In the genomic region with DNA sequence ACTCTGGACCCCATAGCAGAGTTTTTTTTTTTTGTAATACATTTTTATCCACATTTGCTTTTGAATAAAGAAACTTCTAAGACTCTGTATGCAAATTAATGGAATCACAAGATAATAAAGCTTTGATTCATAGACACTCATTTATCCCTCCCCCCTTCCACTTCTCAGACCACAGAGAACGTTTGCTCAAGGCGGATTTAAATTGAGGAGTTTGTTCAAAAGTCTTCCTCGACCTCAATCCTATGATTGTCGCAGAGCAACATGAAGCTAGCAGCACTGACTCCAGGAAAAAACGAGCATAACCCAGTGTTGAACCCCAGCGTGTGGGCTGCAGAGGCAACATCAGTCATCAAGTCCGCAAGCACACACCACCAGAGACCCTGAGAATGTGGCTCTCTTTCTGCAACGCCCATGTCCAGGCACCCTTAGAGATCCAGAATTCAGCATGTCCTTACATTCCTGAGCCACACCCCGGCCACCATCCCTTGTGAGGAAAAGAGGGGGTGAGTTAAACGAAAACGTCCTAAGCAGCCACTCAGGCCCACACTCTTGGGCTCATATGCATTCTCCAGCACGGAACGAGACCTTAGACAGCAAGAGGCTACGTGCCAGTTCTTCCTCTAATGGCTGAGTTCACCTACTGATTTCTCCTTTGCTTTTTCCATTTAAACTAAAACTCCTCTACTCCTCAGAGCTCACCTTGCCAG, we compare ENCODE assay signal across 29 cellular contexts.
DNase-seq lines count a peak whose midpoint lies in the region; ATAC-seq and TF ChIP-seq lines count a peak whose summit lies in the region.
"Had no signal": no experiment of that assay in that cellular context is flagged by ENCODE, and none has a peak within 500 bp of the region (broad histone marks: within the 10 kb centered on the region; RNA-seq: fewer than 3 reads in every experiment).

No MANE protein-coding gene starts in this region.

- intact Hi-C loops in activated CD4-positive, alpha-beta T cell treated with anti-CD3 and anti-CD28 coated beads, Interleukin-2, amount 10 ng/mL, durations not matched to agents 24 days and 14 days (cut with micrococcal nuclease), result no loop called here

- ATAC-seq in lung (ENCODE audit: insufficient read depth, low FRiP score), result no peak
- ATAC-seq: activated CD4-positive, CD25-positive, alpha-beta regulatory T cell treated with anti-CD3 and anti-CD28 coated beads, Interleukin-2, amount 50 U/mL, for 24 hours; GM23338; lower lobe of right lung; mucosa of descending colon; psoas muscle; stimulated activated naive CD8-positive, alpha-beta T cell treated with anti-CD3 and anti-CD28 coated beads, Interleukin-15, Interleukin-2, amounts not matched to agents 100 U/mL and 50 U/mL, for 24 hours had no signal

- in situ Hi-C loops in brain microvascular endothelial cell (cut with HindIII; ENCODE audit: low pct_ligation_motif_present, low sequenced_read_pairs), result no loop called here

- no peaks in the 10 kb centered on the region for H3K27me3 Mint-ChIP-seq in activated CD4-positive, alpha-beta T cell treated with anti-CD3 and anti-CD28 coated beads, Interleukin-2, amount 10 ng/mL, durations not matched to agents 24 days and 14 days
- H3K27me3 Mint-ChIP-seq: activated CD4-positive, alpha-beta memory T cell treated with anti-CD3 and anti-CD28 coated beads, Interleukin-2, amount 10 ng/mL, durations not matched to agents 7 days and 5 days; CD4-positive, CD25-positive, alpha-beta regulatory T cell; IgD-negative memory B cell had no signal

- no peak for TF ChIP-seq CTCF in brain microvascular endothelial cell (IDR thresholded peaks at IDR 0.05; ENCODE audit: low read depth, low read length, missing control alignments)
- no peak for TF ChIP-seq CTCF in lung (IDR thresholded peaks at IDR 0.05; ENCODE audit: control extremely low read depth, extremely low read depth)

- no peak for DNase-seq in activated CD4-positive, alpha-beta T cell treated with anti-CD3 and anti-CD28 coated beads, Interleukin-2, amount 10 ng/mL, durations not matched to agents 24 days and 14 days
- DNase-seq in activated CD4-positive, alpha-beta T cell treated with anti-CD3 and anti-CD28 coated beads for 48 hours, result no peak
- DNase-seq in brain microvascular endothelial cell (no peak), lung (ENCODE audit: low spot score) (peak; percentile 54), NCI-H748 treated with DMSO at 0.1 percent for 48 hours (lab: John Stamatoyannopoulos, UW) (no peak), NCI-H526 (lab: John Stamatoyannopoulos, UW) (no peak)
- DNase-seq in stimulated activated CD8-positive, alpha-beta memory T cell treated with anti-CD3 and anti-CD28 coated beads, Interleukin-4, amount 100 ng/mL, for 48 hours, result no peak
- DNase-seq: activated CD4-positive, alpha-beta memory T cell treated with anti-CD3 and anti-CD28 coated beads, Interleukin-2, amount 10 ng/mL, durations not matched to agents 7 days and 5 days; activated gamma-delta T cell treated with Interleukin-2 at 50 U/mL for 16 hours; adrenal gland; CD4-positive, CD25-positive, alpha-beta regulatory T cell; effector CD8-positive, alpha-beta T cell; EL; HFFc6; lower lobe of right lung; NCI-H1092 treated with DMSO at 0.1 percent for 48 hours; NCI-H187; NCI-H2227 treated with DMSO at 0.1 percent for 48 hours; NCI-H774; psoas muscle; RPMI8226; stimulated activated naive CD8-positive, alpha-beta T cell treated with anti-CD3 and anti-CD28 coated beads, Interleukin-15, Interleukin-2, amounts not matched to agents 100 U/mL and 50 U/mL, for 24 hours had no signal

- H3K9me3 Mint-ChIP-seq in activated CD4-positive, alpha-beta T cell treated with anti-CD3 and anti-CD28 coated beads, Interleukin-2, amount 10 ng/mL, durations not matched to agents 24 days and 14 days, result peaks cover 13% of the 10 kb centered on the region
- H3K9me3 Mint-ChIP-seq: activated CD4-positive, alpha-beta memory T cell treated with anti-CD3 and anti-CD28 coated beads, Interleukin-2, amount 10 ng/mL, durations not matched to agents 7 days and 5 days; CD4-positive, CD25-positive, alpha-beta regulatory T cell; HFFc6; IgD-negative memory B cell had no signal

- H3K27ac ChIP-seq in brain microvascular endothelial cell, result no peak overlapping the region
- H3K27ac ChIP-seq in lung (ENCODE audit: low read depth in 1 of 2, low read length in 1 of 2), result peak overlapping the region in 1 of 2 donors; percentile 23
- peak overlapping the region; percentile 85 for H3K27ac ChIP-seq in temporal lobe (ENCODE audit: low read depth, low read length)
- H3K27ac ChIP-seq: 22Rv1, adrenal gland, lower lobe of right lung had no signal

- H3K4me3 ChIP-seq in brain microvascular endothelial cell (ENCODE audit: low read depth, low read length) (peak overlapping the region; percentile 24), lung (no peak overlapping the region)
- H3K4me3 ChIP-seq: adrenal gland, GM23338, lower lobe of right lung, mucosa of descending colon, psoas muscle had no signal

- peak overlapping the region; percentile 75 for H3K27ac Mint-ChIP-seq in activated CD4-positive, alpha-beta T cell treated with anti-CD3 and anti-CD28 coated beads, Interleukin-2, amount 10 ng/mL, durations not matched to agents 24 days and 14 days
- H3K27ac Mint-ChIP-seq: activated CD4-positive, alpha-beta memory T cell treated with anti-CD3 and anti-CD28 coated beads, Interleukin-2, amount 10 ng/mL, durations not matched to agents 7 days and 5 days; GM23338; HFFc6 had no signal

- 73 to 84% methylated on average over 14 of the region's 14 CpGs for WGBS in lung, 2 donors

- H3K36me3 ChIP-seq in brain microvascular endothelial cell (replicated peaks) (peaks cover 2% of the 10 kb centered on the region), lung (ENCODE audit: control insufficient read depth in 2 of 2, insufficient read depth in 2 of 2, low read length in 2 of 2) (peaks cover 0 to 15% of the 10 kb centered on the region in 2 donors)
- H3K36me3 ChIP-seq: adrenal gland had no signal

- H3K36me3 Mint-ChIP-seq in activated CD4-positive, alpha-beta T cell treated with anti-CD3 and anti-CD28 coated beads, Interleukin-2, amount 10 ng/mL, durations not matched to agents 24 days and 14 days (ENCODE audit: low read depth), result peaks cover 62% of the 10 kb centered on the region
- H3K36me3 Mint-ChIP-seq: brain had no signal

- peaks cover 20% of the 10 kb centered on the region for H3K4me1 Mint-ChIP-seq in activated CD4-positive, alpha-beta T cell treated with anti-CD3 and anti-CD28 coated beads, Interleukin-2, amount 10 ng/mL, durations not matched to agents 24 days and 14 days

- H3K9me3 ChIP-seq in lung (ENCODE audit: control insufficient read depth in 2 of 2, insufficient read depth in 1 of 2, low read length in 1 of 2), result no peaks in the 10 kb centered on the region
- H3K9me3 ChIP-seq: adrenal gland, lower lobe of right lung, mucosa of descending colon, psoas muscle had no signal

- H3K4me1 ChIP-seq in lung (ENCODE audit: control insufficient read depth in 2 of 2, insufficient read depth in 2 of 2, low read length in 2 of 2), result peaks cover 5 to 7% of the 10 kb centered on the region in 2 donors

- no peak overlapping the region for H3K4me3 Mint-ChIP-seq in activated CD4-positive, alpha-beta T cell treated with anti-CD3 and anti-CD28 coated beads, Interleukin-2, amount 10 ng/mL, durations not matched to agents 24 days and 14 days
- H3K4me3 Mint-ChIP-seq: activated CD4-positive, alpha-beta memory T cell treated with anti-CD3 and anti-CD28 coated beads, Interleukin-2, amount 10 ng/mL, durations not matched to agents 7 days and 5 days; brain; CD4-positive, CD25-positive, alpha-beta regulatory T cell; GM23338; HFFc6; IgD-negative memory B cell had no signal

- no peaks in the 10 kb centered on the region for H3K27me3 ChIP-seq in brain microvascular endothelial cell (replicated peaks)
- H3K27me3 ChIP-seq in lung (ENCODE audit: control insufficient read depth, insufficient read depth), result no peaks in the 10 kb centered on the region
- H3K27me3 ChIP-seq: adrenal gland had no signal
